8 cellular contexts compared by ENCODE assay signal in genomic region chr9:124861342-124862229, GRCh38. TPM values are rescaled to one million over a fixed set of nuclear protein-coding genes. Genes with fewer than 3 reads are reported as not detected.
DNase-seq lines count a peak whose midpoint lies in the region; ATAC-seq, FAIRE-seq and TF ChIP-seq lines count a peak whose summit lies in the region.

Gene ARPC5L, plus strand, starts transcription at chr9:124862130. Its CDS starts 7,161 bp downstream, at chr9:124869291.
Gene RPL35, minus strand, starts transcription at chr9:124861957. Its CDS starts 45 bp downstream, at chr9:124861912.

- FAIRE-seq in keratinocyte (lab: Jason Lieb, UNC) = no peak

- no peaks in the 10 kb centered on the region for H3K27me3 ChIP-seq in keratinocyte (ENCODE audit: control insufficient read depth, extremely low read depth, insufficient read depth, low read length)

- peaks cover 31% of the 10 kb centered on the region for H3K4me1 ChIP-seq in keratinocyte (ENCODE audit: control insufficient read depth, extremely low read depth, insufficient read depth, low read length)

- no peaks in the 10 kb centered on the region for H3K27me3 Mint-ChIP-seq in central memory CD8-positive, alpha-beta T cell

- peak within 1 kb of the TSS; percentile 97 for H3K4me2 ChIP-seq in keratinocyte (ENCODE audit: control insufficient read depth, extremely low read depth, insufficient read depth, low read depth, low read length)

- H3K27ac ChIP-seq in keratinocyte (ENCODE audit: control insufficient read depth, insufficient read depth, low read length) = peak within 1 kb of the TSS; percentile 91

- H3K27ac Mint-ChIP-seq in central memory CD8-positive, alpha-beta T cell (ENCODE audit: low read depth) = peak within 1 kb of the TSS; percentile 83

- peaks cover 33 to 46% of the 10 kb centered on the region in 2 experiments for H3K36me3 ChIP-seq in keratinocyte (ENCODE audit: control insufficient read depth in 2 of 2, extremely low read depth in 1 of 2, insufficient read depth in 2 of 2, low read length in 2 of 2)

- peaks cover 38% of the 10 kb centered on the region for H3K79me2 ChIP-seq in keratinocyte (ENCODE audit: control insufficient read depth, insufficient read depth, low read length)

- dilution Hi-C loops in keratinocyte (cut with MboI; ENCODE audit: extremely low pct_ligation_motif_present, low sequenced_read_pairs) = no loop called here

- peak within 1 kb of the TSS; percentile 99 for H2AFZ ChIP-seq in keratinocyte (ENCODE audit: control insufficient read depth, low read length)

- H3K4me1 Mint-ChIP-seq in central memory CD8-positive, alpha-beta T cell = peaks cover 27% of the 10 kb centered on the region

- peaks cover 38% of the 10 kb centered on the region for H4K20me1 ChIP-seq in keratinocyte (ENCODE audit: control insufficient read depth, extremely low read depth, insufficient read depth, low read length)

- H3K9me3 Mint-ChIP-seq in central memory CD8-positive, alpha-beta T cell = no peaks in the 10 kb centered on the region

- H3K36me3 Mint-ChIP-seq in central memory CD8-positive, alpha-beta T cell (ENCODE audit: insufficient read depth) = peaks cover 21% of the 10 kb centered on the region

- peak; percentile 91 for ATAC-seq in HG03432 (IDR thresholded peaks at IDR 0.05; ENCODE audit: unreplicated experiment)
- peak; percentile 94 to 96 for ATAC-seq in activated CD4-positive, CD25-positive, alpha-beta regulatory T cell treated with anti-CD3 and anti-CD28 coated beads, Interleukin-2, amount 50 U/mL, for 24 hours
- ATAC-seq in central memory CD8-positive, alpha-beta T cell (replicated peaks; ENCODE audit: extremely low read depth, poor library complexity, severe bottlenecking) = peak; percentile 95

- DNase-seq in Ammon's horn (ENCODE audit: low spot score) (peak; percentile 96), NCI-H446 treated with DMSO at 0.1 percent for 48 hours (lab: John Stamatoyannopoulos, UW) (peak; percentile 69), keratinocyte (ENCODE audit: low read depth, low spot score) (no peak)
- peak; percentile 90 to 91 for DNase-seq in central memory CD8-positive, alpha-beta T cell (ENCODE audit: low spot score in 2 of 2)
- DNase-seq in stimulated activated CD4-positive, alpha-beta T cell treated with anti-CD3 and anti-CD28 coated beads, Interleukin-15, amount 100 ng/mL, for 1 hour (ENCODE audit: low read depth in 1 of 2, low spot score in 1 of 2) = peak; percentile 88 to 93

- peak within 1 kb of the TSS; percentile 85 for H3K4me3 Mint-ChIP-seq in central memory CD8-positive, alpha-beta T cell

- H3K9me1 ChIP-seq in keratinocyte (ENCODE audit: control insufficient read depth, extremely low read depth, insufficient read depth, low read length) = no peaks in the 10 kb centered on the region

- H3K9ac ChIP-seq in keratinocyte (ENCODE audit: control insufficient read depth, extremely low read depth, insufficient read depth, low read length) = peak within 1 kb of the TSS; percentile 96

- no peaks in the 10 kb centered on the region for H3K9me3 ChIP-seq in keratinocyte (ENCODE audit: control insufficient read depth, low read depth, low read length)

- peak; percentile 98 for TF ChIP-seq POLR2A in GM19193 (IDR thresholded peaks at IDR 0.05; ENCODE audit: extremely low read depth, insufficient read depth, insufficient read length)

- peak within 1 kb of the TSS; percentile 92 to 95 (median 94) for H3K4me3 ChIP-seq in keratinocyte (ENCODE audit: control insufficient read depth in 2 of 3, extremely low read depth in 1 of 3, insufficient read depth in 2 of 3, low read depth in 1 of 3, low read length in 3 of 3)

- TF ChIP-seq CTCF in keratinocyte (optimal IDR thresholded peaks at IDR 0.05 in 1 of 3, IDR thresholded peaks at IDR 0.05 in 1 of 3, conservative IDR thresholded peaks at IDR 0.05 in 1 of 3; ENCODE audit: extremely low read depth in 1 of 3, insufficient read depth in 2 of 3, low read length in 3 of 3) = peak in 2 of 3 experiments; percentile 23 to 31

RNA-seq across cellular contexts. Expression of gene ARPC5L, which starts in this region (rescaled TPM):
- 79.5 to 107 TPM (median 102 TPM) in 3 replicates for polyA plus RNA-seq in keratinocyte
- 193 TPM for polyA plus RNA-seq in keratinocyte (2011; ENCODE audit: low read depth)
- polyA plus RNA-seq in keratinocyte (2011; cell fraction: cytosol; rRNA removed) = 97.3 and 103 TPM in 2 replicates
- polyA plus RNA-seq in keratinocyte (2011; cell fraction: nucleus; rRNA removed) = 58.9 and 80.7 TPM in 2 replicates
- 88.5 and 126 TPM in 2 replicates for polyA plus RNA-seq in keratinocyte (2012; ENCODE audit: low replicate concordance)
- polyA minus RNA-seq in keratinocyte = 13.2 to 34.9 TPM (median 23.4 TPM) in 3 replicates
- 41.1 TPM for polyA minus RNA-seq in keratinocyte (2011; cell fraction: cytosol; rRNA and poly(A)+ RNA removed)
- polyA minus RNA-seq in keratinocyte (2011; cell fraction: nucleus; rRNA and poly(A)+ RNA removed) = 11.7 and 14.9 TPM in 2 replicates

RNA-seq across cellular contexts. Expression of gene RPL35, which starts in this region (rescaled TPM):
- polyA plus RNA-seq in keratinocyte = 2,334 to 5,073 TPM (median 3,325 TPM) in 3 replicates
- 2,668 TPM for polyA plus RNA-seq in keratinocyte (2011; ENCODE audit: low read depth)
- 894 and 1,713 TPM in 2 replicates for polyA plus RNA-seq in keratinocyte (2011; cell fraction: cytosol; rRNA removed)
- polyA plus RNA-seq in keratinocyte (2011; cell fraction: nucleus; rRNA removed) = 508 and 737 TPM in 2 replicates
- polyA plus RNA-seq in keratinocyte (2012; ENCODE audit: low replicate concordance) = 3,012 and 3,893 TPM in 2 replicates
- 341 to 1,372 TPM (median 505 TPM) in 3 replicates for polyA minus RNA-seq in keratinocyte
- 894 TPM for polyA minus RNA-seq in keratinocyte (2011; cell fraction: cytosol; rRNA and poly(A)+ RNA removed)
- polyA minus RNA-seq in keratinocyte (2011; cell fraction: nucleus; rRNA and poly(A)+ RNA removed) = 127 TPM in 2 replicates
